ENCODE assay signal across 8 cellular contexts in genomic region chr1:43452789-43453441, GRCh38. TPM values are rescaled to one million over a fixed set of nuclear protein-coding genes. Genes with fewer than 3 reads are reported as not detected.
DNase-seq lines count a peak whose midpoint lies in the region; ATAC-seq and TF ChIP-seq lines count a peak whose summit lies in the region.

No MANE protein-coding gene starts in this region.

- POLR2A ChIA-PET in PC-3 (lab: Charles Lee; ENCODE audit: unreplicated experiment), result no interaction called here

- H3K36me3 Mint-ChIP-seq in activated T-cell treated with anti-CD3 and anti-CD28 coated beads, Interleukin-2, amount 50 U/mL, for 24 hours (ENCODE audit: low read depth), result peaks cover 50% of the 10 kb centered on the region

- ATAC-seq in PC-3, result peak; percentile 17

- H3K27me3 ChIP-seq in PC-3 (ENCODE audit: low read length) (no peaks in the 10 kb centered on the region), ectodermal cell (ENCODE audit: control insufficient read depth, insufficient read depth, low read length, poor library complexity, severe bottlenecking) (no peaks in the 10 kb centered on the region), mesenchymal stem cell (ENCODE audit: control insufficient read depth in 1 of 2, insufficient read depth in 1 of 2, low read length in 2 of 2) (no peaks in the 10 kb centered on the region), tibial artery (no peaks in the 10 kb centered on the region)

- peak overlapping the region; percentile 83 for H4K91ac ChIP-seq in mesenchymal stem cell (ENCODE audit: low read length)

- peak overlapping the region in 1 of 2 experiments; percentile 94 for H3K4ac ChIP-seq in mesenchymal stem cell (ENCODE audit: low read depth in 1 of 2, low read length in 2 of 2)

- H3K9ac ChIP-seq in PC-3 (ENCODE audit: low read length) (peak overlapping the region; percentile 61), mesenchymal stem cell (ENCODE audit: low read length) (peak overlapping the region; percentile 39)

- H3K27me3 Mint-ChIP-seq in activated T-cell treated with anti-CD3 and anti-CD28 coated beads, Interleukin-2, amount 50 U/mL, for 24 hours, result peaks cover 27% of the 10 kb centered on the region

- TSS peak; percentile 39 for BruUV-seq in PC-3 (replicated peaks; lab: Mats Ljungman, UMichigan)

- peak overlapping the region in 1 of 2 experiments; percentile 14 for H3K23ac ChIP-seq in mesenchymal stem cell (ENCODE audit: low read length in 2 of 2)

- peak overlapping the region in 1 of 2 experiments; percentile 18 for H3K14ac ChIP-seq in mesenchymal stem cell (ENCODE audit: low read length in 2 of 2)

- H4K8ac ChIP-seq in mesenchymal stem cell (ENCODE audit: low read length), result peak overlapping the region; percentile 88

- H3K4me2 ChIP-seq in PC-3 (ENCODE audit: low read length), result peak overlapping the region; percentile 82
- H3K4me2 ChIP-seq in mesenchymal stem cell (ENCODE audit: low read length, poor library complexity, severe bottlenecking), result peak overlapping the region; percentile 70

- peak overlapping the region; percentile 54; the same call in 1 of the 2 replicates for H2AFZ ChIP-seq in PC-3 (ENCODE audit: low read length)
- peak overlapping the region; percentile 56 for H2AFZ ChIP-seq in mesenchymal stem cell (ENCODE audit: low read depth, low read length)

- H2BK15ac ChIP-seq in mesenchymal stem cell (ENCODE audit: low read depth, poor library complexity, severe bottlenecking), result peak overlapping the region; percentile 50

- TF ChIP-seq CTCF in PC-3 (conservative IDR thresholded peaks at IDR 0.05; ENCODE audit: low read depth, low read length), result no peak
- no peak for TF ChIP-seq CTCF in tibial artery (IDR thresholded peaks at IDR 0.05)

- no peaks in the 10 kb centered on the region for H3K9me2 ChIP-seq in PC-3 (replicated peaks; ENCODE audit: low read length)

- H3K27ac Mint-ChIP-seq in activated T-cell treated with anti-CD3 and anti-CD28 coated beads, Interleukin-2, amount 50 U/mL, for 24 hours, result peak overlapping the region; percentile 60

- H2AK5ac ChIP-seq in mesenchymal stem cell (ENCODE audit: low read length, severe bottlenecking), result peak overlapping the region; percentile 35

- WGBS in ectodermal cell, 2 experiments, result 22 to 26% methylated on average over 10 of the region's 10 CpGs
- WGBS in mesenchymal stem cell, result 19% methylated on average over 7 of the region's 10 CpGs

- peak overlapping the region; percentile 49 for H2BK5ac ChIP-seq in mesenchymal stem cell (ENCODE audit: low read depth, low read length, poor library complexity, severe bottlenecking)

- H2BK12ac ChIP-seq in mesenchymal stem cell (ENCODE audit: low read length in 2 of 2), result no peak overlapping the region

- H3K79me2 ChIP-seq in PC-3 (ENCODE audit: low read length), result peaks cover 18% of the 10 kb centered on the region

- H4K20me1 ChIP-seq in PC-3 (ENCODE audit: low read length), result no peaks in the 10 kb centered on the region

- CTCF ChIA-PET in PC-3 (lab: Charles Lee), result interaction anchor here (0.7 kb wide), 1 partner anchor 200 kb away, joined by 4 read pairs; no protein-coding TSS in a partner anchor

- H2BK120ac ChIP-seq in mesenchymal stem cell (ENCODE audit: low read depth, low read length), result peak overlapping the region; percentile 80

- H3K36me3 ChIP-seq in PC-3 (ENCODE audit: low read depth, low read length) (peaks cover 23% of the 10 kb centered on the region; the same call in 1 of the 2 replicates), ectodermal cell (ENCODE audit: control insufficient read depth, insufficient read depth, low read length) (peaks cover 16% of the 10 kb centered on the region), mesenchymal stem cell (ENCODE audit: control insufficient read depth in 1 of 2, insufficient read depth in 2 of 2, low read depth in 1 of 2, low read length in 2 of 2) (peaks cover 44 to 46% of the 10 kb centered on the region in 2 experiments), tibial artery (peaks cover 35 to 44% (median 42%) of the 10 kb centered on the region in 3 donors)

- H3K4me1 ChIP-seq in PC-3 (ENCODE audit: insufficient read depth, low read length) (peaks cover 29% of the 10 kb centered on the region), ectodermal cell (ENCODE audit: control insufficient read depth, insufficient read depth, low read length) (peaks cover 16% of the 10 kb centered on the region), mesenchymal stem cell (ENCODE audit: control insufficient read depth, insufficient read depth, low read depth, low read length) (peaks cover 16% of the 10 kb centered on the region), tibial artery (peaks cover 0 to 16% (median 10%) of the 10 kb centered on the region in 4 donors)

- H3K9me3 ChIP-seq in PC-3 (ENCODE audit: low read length), result no peaks in the 10 kb centered on the region
- no peaks in the 10 kb centered on the region for H3K9me3 ChIP-seq in ectodermal cell (ENCODE audit: control insufficient read depth, low read length)
- no peaks in the 10 kb centered on the region for H3K9me3 ChIP-seq in mesenchymal stem cell (ENCODE audit: control insufficient read depth, low read length)
- no peaks in the 10 kb centered on the region for H3K9me3 ChIP-seq in tibial artery

- peak overlapping the region; percentile 62 for H3K4me3 ChIP-seq in PC-3 (ENCODE audit: low read length)
- H3K4me3 ChIP-seq in ectodermal cell (ENCODE audit: insufficient read depth, low read depth, low read length), result peak overlapping the region; percentile 46
- peak overlapping the region; percentile 8 to 70 for H3K4me3 ChIP-seq in mesenchymal stem cell (ENCODE audit: insufficient read depth in 1 of 2, low read depth in 1 of 2, low read length in 2 of 2)
- peak overlapping the region; percentile 68 to 74 for H3K4me3 ChIP-seq in tibial artery

- H3F3A ChIP-seq in PC-3 (ENCODE audit: low read length, unreplicated experiment), result no peaks in the 10 kb centered on the region

- intact Hi-C loops in PC-3 (cut with micrococcal nuclease), result loop anchor here (5.0 kb wide), 1 partner anchor 69 kb away; no protein-coding TSS in a partner anchor
- intact Hi-C loops in tibial artery (cut with DNase I; ENCODE audit: low total_unique reads), result no loop called here

- H3K27ac ChIP-seq in PC-3 (ENCODE audit: low read length) (peak overlapping the region; percentile 71), ectodermal cell (ENCODE audit: insufficient read depth, low read depth, low read length, poor library complexity, severe bottlenecking) (peak overlapping the region; percentile 60), mesenchymal stem cell (ENCODE audit: low read length, poor library complexity, severe bottlenecking) (peak overlapping the region; percentile 85), tibial artery (peak overlapping the region; percentile 94 to 98)

- peaks cover 21% of the 10 kb centered on the region for H3K4me1 Mint-ChIP-seq in activated T-cell treated with anti-CD3 and anti-CD28 coated beads, Interleukin-2, amount 50 U/mL, for 24 hours (ENCODE audit: low read depth)

- H3K4me3 Mint-ChIP-seq in activated T-cell treated with anti-CD3 and anti-CD28 coated beads, Interleukin-2, amount 50 U/mL, for 24 hours, result peak overlapping the region; percentile 63

- peaks cover 13% of the 10 kb centered on the region for H3K79me1 ChIP-seq in mesenchymal stem cell (replicated peaks; ENCODE audit: low read length, poor library complexity, severe bottlenecking)

- H3K18ac ChIP-seq in mesenchymal stem cell (ENCODE audit: low read depth in 1 of 2, low read length in 2 of 2), result peak overlapping the region; percentile 86 to 92

- DNase-seq in activated T-cell treated with anti-CD3 and anti-CD28 coated beads, Interleukin-2, amount 50 U/mL, for 24 hours, result peak; percentile 48
- DNase-seq in activated T-cell treated with anti-CD3 and anti-CD28 coated beads for 4 hours (no peak), PC-3 (peak; percentile 40), mesenchymal stem cell (peak; percentile 49), tibial artery (peak in 1 of 2 donors; percentile 60), NAMALWA (ENCODE audit: low spot score) (no peak), hippocampal formation (lab: John Stamatoyannopoulos, UW) (no peak)

- H3K9me3 Mint-ChIP-seq in activated T-cell treated with anti-CD3 and anti-CD28 coated beads, Interleukin-2, amount 50 U/mL, for 24 hours, result no peaks in the 10 kb centered on the region

RNA-seq across cellular contexts. Expression of gene HYI, which starts 0.8 kb away (rescaled TPM):
- total RNA-seq in PC-3 (2014; rRNA removed), result 87.1 and 89.8 TPM in 2 replicates
- 29.1 TPM for polyA plus RNA-seq in ectodermal cell (2013, experiment 1 of 4)
- 30.4 TPM for polyA plus RNA-seq in ectodermal cell (2013, experiment 2 of 4)
- polyA plus RNA-seq in ectodermal cell (2013, experiment 3 of 4), result 29.4 TPM
- 28.2 TPM for polyA plus RNA-seq in ectodermal cell (2013, experiment 4 of 4)
- 20.4 TPM for polyA plus RNA-seq in mesenchymal stem cell (2013, experiment 1 of 2)
- 19.0 TPM for polyA plus RNA-seq in mesenchymal stem cell (2013, experiment 2 of 2)

Comparison
In these comparisons a context has a peak if more than half of its experiments do, and no peak if none do; other contexts are left out.
1. DNase-seq: peak in activated T-cell treated with anti-CD3 and anti-CD28 coated beads, Interleukin-2, amount 50 U/mL, for 24 hours (single experiment), PC-3 (single experiment) and mesenchymal stem cell (single experiment); none in activated T-cell treated with anti-CD3 and anti-CD28 coated beads for 4 hours (single experiment), NAMALWA (single experiment) and hippocampal formation (0 of 2).
2. Peak in every context shown above with its lines, with median percentiles within 50 percentile points of each other: H3K27ac ChIP-seq and H3K4me3 ChIP-seq.